Comparison of ENCODE assay signal across 1 cellular context in the genomic region with DNA sequence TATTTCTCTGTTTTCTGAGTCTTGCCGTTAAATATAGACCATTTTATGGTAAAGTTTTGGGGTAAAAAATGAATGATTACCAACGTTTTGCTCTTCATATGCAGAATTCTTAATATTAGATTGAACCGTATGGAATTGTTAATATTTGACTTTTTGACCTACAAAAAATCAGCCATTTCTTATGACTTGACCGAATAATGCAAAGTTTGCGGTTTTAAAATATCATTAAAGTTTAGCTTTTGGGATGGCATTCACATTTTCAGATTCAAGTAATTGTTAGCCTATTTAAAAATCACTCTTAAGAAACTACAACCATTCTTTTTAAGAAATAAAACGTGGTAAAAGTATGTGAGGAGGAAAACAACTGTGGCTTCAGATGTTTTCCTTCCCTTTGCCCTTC.
TF ChIP-seq lines count a peak whose summit lies in the region.

No MANE protein-coding gene starts in this region.

TF ChIP-seq in K562, 482 proteins besides CTCF, POLR2A, EP300 and RAD21:
- TF ChIP-seq, protein P1, sequence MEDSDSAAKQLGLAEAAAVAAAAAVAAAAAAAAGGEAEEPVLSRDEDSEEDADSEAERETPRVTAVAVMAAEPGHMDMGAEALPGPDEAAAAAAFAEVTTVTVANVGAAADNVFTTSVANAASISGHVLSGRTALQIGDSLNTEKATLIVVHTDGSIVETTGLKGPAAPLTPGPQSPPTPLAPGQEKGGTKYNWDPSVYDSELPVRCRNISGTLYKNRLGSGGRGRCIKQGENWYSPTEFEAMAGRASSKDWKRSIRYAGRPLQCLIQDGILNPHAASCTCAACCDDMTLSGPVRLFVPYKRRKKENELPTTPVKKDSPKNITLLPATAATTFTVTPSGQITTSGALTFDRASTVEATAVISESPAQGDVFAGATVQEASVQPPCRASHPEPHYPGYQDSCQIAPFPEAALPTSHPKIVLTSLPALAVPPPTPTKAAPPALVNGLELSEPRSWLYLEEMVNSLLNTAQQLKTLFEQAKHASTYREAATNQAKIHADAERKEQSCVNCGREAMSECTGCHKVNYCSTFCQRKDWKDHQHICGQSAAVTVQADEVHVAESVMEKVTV (CRISPR knock-in tag; IDR thresholded peaks at IDR 0.05) = no peak
- TF ChIP-seq ZNF316 (IDR thresholded peaks at IDR 0.05) (peak; percentile 65), GATA2 (CRISPR knock-in tag; IDR thresholded peaks at IDR 0.05) (no peak)
TF ChIP-seq in K562: peak in this region for 1.
